25 cellular contexts compared by ENCODE assay signal in the genomic region with DNA sequence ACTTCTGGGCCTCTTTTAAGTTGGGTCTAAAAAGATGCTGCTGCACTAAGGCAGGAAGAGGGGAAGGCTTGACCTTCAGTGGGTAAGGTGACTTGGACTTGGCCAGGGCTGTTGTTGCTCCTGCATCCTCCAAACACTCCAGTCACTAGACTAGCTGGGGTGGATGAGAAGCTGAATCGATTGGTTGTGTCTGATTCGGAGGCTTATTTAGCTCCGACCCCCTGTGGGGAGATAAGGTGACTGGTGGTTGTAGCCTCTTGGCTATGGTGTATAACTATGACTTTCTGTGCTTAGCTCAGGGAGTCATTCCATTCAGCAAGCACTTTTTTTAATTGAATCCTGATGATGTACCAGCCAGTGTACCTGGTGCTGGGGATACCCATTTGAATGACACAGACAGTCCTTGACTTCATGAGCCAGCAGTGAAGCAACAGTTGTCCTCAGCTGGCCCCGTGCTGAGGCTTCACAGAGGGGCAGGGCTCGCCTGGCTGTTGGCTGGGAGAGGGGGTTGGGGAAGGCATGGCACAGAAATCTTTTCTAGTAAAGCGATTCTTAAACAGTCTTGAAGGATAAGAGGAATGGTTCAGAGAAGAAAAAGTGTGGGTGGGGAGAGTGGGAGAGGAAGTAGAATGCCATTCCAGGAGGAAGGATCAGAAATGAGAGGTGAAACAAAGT. TPM values are rescaled to one million over a fixed set of nuclear protein-coding genes. Genes with fewer than 3 reads are reported as not detected.
"Had no signal": no experiment of that assay in that cellular context is flagged by ENCODE, and none has a peak within 500 bp of the region (broad histone marks: within the 10 kb centered on the region; RNA-seq: fewer than 3 reads in every experiment).

No MANE protein-coding gene starts in this region.

- ATAC-seq: left cardiac atrium; natural killer cell treated with Interleukin-12 subunit alpha and Interleukin-12 subunit beta and Interleukin-15 and Interleukin-18, amount 100 ng/mL, for 72 hours; right cardiac atrium had no signal

- H3K27ac Mint-ChIP-seq: activated CD4-positive, alpha-beta memory T cell treated with anti-CD3 and anti-CD28 coated beads for 36 hours; activated naive CD8-positive, alpha-beta T cell treated with anti-CD3 and anti-CD28 coated beads for 36 hours; natural killer cell treated with Interleukin-12 subunit alpha and Interleukin-12 subunit beta and Interleukin-15 and Interleukin-18, amount 100 ng/mL, for 72 hours had no signal

- H3K4me2 ChIP-seq: hepatocyte had no signal

- H3K36me3 Mint-ChIP-seq: activated CD4-positive, alpha-beta memory T cell treated with anti-CD3 and anti-CD28 coated beads for 36 hours; activated naive CD8-positive, alpha-beta T cell treated with anti-CD3 and anti-CD28 coated beads for 36 hours; natural killer cell treated with Interleukin-12 subunit alpha and Interleukin-12 subunit beta and Interleukin-15 and Interleukin-18, amount 100 ng/mL, for 72 hours had no signal

- H3K4me1 Mint-ChIP-seq: activated naive CD8-positive, alpha-beta T cell treated with anti-CD3 and anti-CD28 coated beads for 36 hours had no signal

- H3K9me3 ChIP-seq: esophagus muscularis mucosa, stomach, uterus had no signal

- DNase-seq: activated CD4-positive, alpha-beta memory T cell treated with anti-CD3 and anti-CD28 coated beads for 36 hours; activated naive CD4-positive, alpha-beta T cell treated with Interleukin-2 at 50 U/mL for 16 hours; activated naive CD8-positive, alpha-beta T cell treated with anti-CD3 and anti-CD28 coated beads for 36 hours; activated T-cell treated with anti-CD3 and anti-CD28 coated beads, Interleukin-2, amount 50 U/mL, for 48 hours; central memory CD4-positive, alpha-beta T cell; dermis blood vessel endothelial cell; effector memory CD4-positive, alpha-beta T cell; glutamatergic neuron; islet precursor cell; left cardiac atrium; right cardiac atrium; stimulated activated CD4-positive, alpha-beta T cell treated with anti-CD3 and anti-CD28 coated beads, Interleukin-1b, Interleukin-23, amount 100 ng/mL, for 48 hours; stomach; T1000; trophoblast cell; uterus had no signal

- H2AFZ ChIP-seq: hepatocyte, parathyroid adenoma had no signal

- FAIRE-seq: astrocyte, endothelial cell of umbilical vein, frontal cortex had no signal

- H3K36me3 ChIP-seq: esophagus muscularis mucosa, stomach, uterus had no signal

- H3K9ac ChIP-seq: parathyroid adenoma had no signal

- H3K4me1 ChIP-seq: esophagus muscularis mucosa, parathyroid adenoma, stomach, uterus had no signal

- H3K4me3 ChIP-seq: esophagus muscularis mucosa, hepatocyte, stomach, uterus had no signal

- H3K9me3 Mint-ChIP-seq: activated CD4-positive, alpha-beta memory T cell treated with anti-CD3 and anti-CD28 coated beads for 36 hours; activated naive CD8-positive, alpha-beta T cell treated with anti-CD3 and anti-CD28 coated beads for 36 hours; natural killer cell treated with Interleukin-12 subunit alpha and Interleukin-12 subunit beta and Interleukin-15 and Interleukin-18, amount 100 ng/mL, for 72 hours had no signal

- H3K79me2 ChIP-seq: hepatocyte, parathyroid adenoma had no signal

- H3K27ac ChIP-seq: esophagus muscularis mucosa, hepatocyte, parathyroid adenoma, stomach, uterus had no signal

- H3K4me3 Mint-ChIP-seq: activated CD4-positive, alpha-beta memory T cell treated with anti-CD3 and anti-CD28 coated beads for 36 hours; activated naive CD8-positive, alpha-beta T cell treated with anti-CD3 and anti-CD28 coated beads for 36 hours; natural killer cell treated with Interleukin-12 subunit alpha and Interleukin-12 subunit beta and Interleukin-15 and Interleukin-18, amount 100 ng/mL, for 72 hours had no signal

RNA-seq across cellular contexts. Expression of a gene that starts 9.9 kb away (rescaled TPM):
- total RNA-seq: activated CD4-positive, alpha-beta memory T cell treated with anti-CD3 and anti-CD28 coated beads for 36 hours; activated naive CD8-positive, alpha-beta T cell treated with anti-CD3 and anti-CD28 coated beads for 36 hours; dermis blood vessel endothelial cell; endothelial cell of umbilical vein; left cardiac atrium; liver; natural killer cell treated with Interleukin-12 subunit alpha and Interleukin-12 subunit beta and Interleukin-15 and Interleukin-18, amount 100 ng/mL, for 72 hours; pulmonary artery endothelial cell; right cardiac atrium had no signal
- polyA plus RNA-seq: endothelial cell of umbilical vein, liver, right cardiac atrium had no signal
